Comparison of ENCODE assay signal across 9 cellular contexts in genomic region chr19:35211545-35212230, GRCh38. TPM values are rescaled to one million over a fixed set of nuclear protein-coding genes. Genes with fewer than 3 reads are reported as not detected.
DNase-seq lines count a peak whose midpoint lies in the region; ATAC-seq and TF ChIP-seq lines count a peak whose summit lies in the region.
"Had no signal": no experiment of that assay in that cellular context is flagged by ENCODE, and none has a peak within 500 bp of the region (broad histone marks: within the 10 kb centered on the region; RNA-seq: fewer than 3 reads in every experiment).

No MANE protein-coding gene starts in this region.

- H3F3A ChIP-seq in Loucy (ENCODE audit: low read depth), result peaks cover 7% of the 10 kb centered on the region; the same call in 1 of the 2 replicates

- H3K4me1 Mint-ChIP-seq in osteocyte (ENCODE audit: unreplicated experiment), result peaks cover 6% of the 10 kb centered on the region

- H3K27me3 ChIP-seq in Loucy (ENCODE audit: insufficient read depth, low read length, poor library complexity, severe bottlenecking), result no peaks in the 10 kb centered on the region

- intact Hi-C loops in left cardiac atrium (cut with DNase I), result no loop called here

- H3K79me2 ChIP-seq in Loucy (ENCODE audit: insufficient read depth, low read length), result no peaks in the 10 kb centered on the region

- H2AFZ ChIP-seq in Loucy (ENCODE audit: low read length), result no peak overlapping the region

- no peaks in the 10 kb centered on the region for H3K36me3 ChIP-seq in Loucy (ENCODE audit: insufficient read depth, low read length)

- no peaks in the 10 kb centered on the region for H3K9me3 ChIP-seq in Loucy (ENCODE audit: insufficient read depth, low read depth, low read length)

- DNase-seq in activated CD8-positive, alpha-beta memory T cell treated with anti-CD3 and anti-CD28 coated beads, Interleukin-2, amount 50 U/mL, for 48 hours, result peak; percentile 75
- peak; percentile 74 for DNase-seq in left cardiac atrium
- DNase-seq in stimulated activated CD8-positive, alpha-beta memory T cell treated with anti-CD3 and anti-CD28 coated beads, Interleukin-4, amount 100 ng/mL, for 4 hours (ENCODE audit: low read depth in 2 of 2, low spot score in 1 of 2), result peak; percentile 33 to 48
- no peak for DNase-seq in GM10248 (ENCODE audit: extremely low spot score)
- DNase-seq in osteocyte (ENCODE audit: extremely low spot score, unreplicated experiment), result no peak
- no peak for DNase-seq in SK-N-DZ (ENCODE audit: low spot score)
- DNase-seq: NCI-H2081 had no signal

- no peak overlapping the region for H3K9ac ChIP-seq in Loucy (ENCODE audit: low read depth, low read length, poor library complexity, severe bottlenecking)

- H3K9me2 ChIP-seq in Loucy (replicated peaks; ENCODE audit: low read depth, low read length), result no peaks in the 10 kb centered on the region

- no peaks in the 10 kb centered on the region for H3K36me3 Mint-ChIP-seq in osteocyte (ENCODE audit: unreplicated experiment)

- peaks cover 32% of the 10 kb centered on the region for H3K4me1 ChIP-seq in Loucy (ENCODE audit: insufficient read depth, low read length, poor library complexity, severe bottlenecking)

- no peaks in the 10 kb centered on the region for H4K20me1 ChIP-seq in Loucy (ENCODE audit: insufficient read depth, low read length, poor library complexity, severe bottlenecking)

- H3K9me3 Mint-ChIP-seq in osteocyte (ENCODE audit: unreplicated experiment), result peaks cover 7% of the 10 kb centered on the region

- ATAC-seq in left cardiac atrium (peak; percentile 58 to 73), HG02938 (IDR thresholded peaks at IDR 0.05; ENCODE audit: unreplicated experiment) (no peak)

- H3K4me3 Mint-ChIP-seq in osteocyte (ENCODE audit: unreplicated experiment), result no peak overlapping the region

- CTCF ChIA-PET in GM10248 (lab: Yijun Ruan, JAX), result no interaction called here

- TF ChIP-seq CTCF in Loucy (conservative IDR thresholded peaks at IDR 0.05; ENCODE audit: low read length) (peak; percentile 50), GM10248 (IDR thresholded peaks at IDR 0.05; ENCODE audit: control extremely low read depth, extremely low read depth, low read depth, missing control alignments) (no peak), osteocyte (IDR thresholded peaks at IDR 0.05) (no peak)

- peak overlapping the region; percentile 62 for H3K4me2 ChIP-seq in Loucy (ENCODE audit: low read depth, low read length, poor library complexity, severe bottlenecking)

- H3K4me3 ChIP-seq in Loucy (ENCODE audit: low read length, poor library complexity, severe bottlenecking), result peak overlapping the region; percentile 28

- peaks cover 8% of the 10 kb centered on the region for H3K27me3 Mint-ChIP-seq in osteocyte (ENCODE audit: unreplicated experiment)

- POLR2A ChIA-PET in GM10248 (lab: Yijun Ruan, JAX), result no interaction called here

- no peak overlapping the region for H3K27ac Mint-ChIP-seq in osteocyte (ENCODE audit: unreplicated experiment)

RNA-seq across cellular contexts. Expression of gene FAM187B, which starts 16.9 kb away (rescaled TPM):
- total RNA-seq in left cardiac atrium (not detected), osteocyte (not detected in 2 replicates)
- not detected in 2 replicates for polyA plus RNA-seq in SK-N-DZ (2014; cell fraction: cytosol; rRNA removed)
- polyA plus RNA-seq in SK-N-DZ (2014; cell fraction: nucleus; rRNA removed), result not detected in 2 replicates

RNA-seq across cellular contexts. Expression of gene LSR, which starts 37.1 kb away (rescaled TPM):
- total RNA-seq in left cardiac atrium, result 1 to 10 TPM; 7.5 to 7.6 TPM
- 0.29 and 0.83 TPM in 2 replicates for total RNA-seq in osteocyte
- 1.1 and 1.5 TPM in 2 replicates for polyA plus RNA-seq in SK-N-DZ (2014; cell fraction: cytosol; rRNA removed)
- polyA plus RNA-seq in SK-N-DZ (2014; cell fraction: nucleus; rRNA removed), result 0.12 and 0.30 TPM in 2 replicates

RNA-seq across cellular contexts. Expression of gene USF2, which starts 57.1 kb away (rescaled TPM):
- total RNA-seq in left cardiac atrium, result 100 to 1,000 TPM; 130 to 147 TPM
- 112 and 115 TPM in 2 replicates for total RNA-seq in osteocyte
- polyA plus RNA-seq in SK-N-DZ (2014; cell fraction: cytosol; rRNA removed), result 66.8 and 68.2 TPM in 2 replicates
- polyA plus RNA-seq in SK-N-DZ (2014; cell fraction: nucleus; rRNA removed), result 86.7 and 114 TPM in 2 replicates

RNA-seq across cellular contexts. Expression of gene FXYD5, which starts 57.2 kb away (rescaled TPM):
- total RNA-seq in left cardiac atrium, result 10 to 100 TPM; 35.5 to 46.7 TPM
- 81.0 and 86.6 TPM in 2 replicates for total RNA-seq in osteocyte
- polyA plus RNA-seq in SK-N-DZ (2014; cell fraction: cytosol; rRNA removed), result not detected in 2 replicates
- not detected in 2 replicates for polyA plus RNA-seq in SK-N-DZ (2014; cell fraction: nucleus; rRNA removed)

Comparison
In these comparisons a context has a peak if more than half of its experiments do, and no peak if none do; other contexts are left out.
1. DNase-seq: peak in activated CD8-positive, alpha-beta memory T cell treated with anti-CD3 and anti-CD28 coated beads, Interleukin-2, amount 50 U/mL, for 48 hours (single experiment), left cardiac atrium (single experiment) and stimulated activated CD8-positive, alpha-beta memory T cell treated with anti-CD3 and anti-CD28 coated beads, Interleukin-4, amount 100 ng/mL, for 4 hours (2 of 2); none in GM10248 (single experiment), osteocyte (single experiment) and SK-N-DZ (single experiment).